Comparison of ENCODE assay signal across 18 cellular contexts in genomic region chr14:101563654-101564443, GRCh38. TPM values are rescaled to one million over a fixed set of nuclear protein-coding genes. Genes with fewer than 3 reads are reported as not detected.
A peak's percentile ranks its signal among the peaks of the same experiment; 100 is the strongest.
DNase-seq lines count a peak whose midpoint lies in the region; TF ChIP-seq lines count a peak whose summit lies in the region.
"Had no signal": no experiment of that assay in that cellular context is flagged by ENCODE, and none has a peak within 500 bp of the region (broad histone marks: within the 10 kb centered on the region; RNA-seq: fewer than 3 reads in every experiment).

No MANE protein-coding gene starts in this region.

- H3K14ac ChIP-seq in H9 (ENCODE audit: insufficient read depth, low read length) (no peak overlapping the region), trophoblast cell (ENCODE audit: low read length) (no peak overlapping the region)

- H3K4me3 ChIP-seq in iPS-18c (ENCODE audit: insufficient read depth, low read depth, low read length) = peak overlapping the region; percentile 53
- peak overlapping the region; percentile 8 for H3K4me3 ChIP-seq in trophoblast cell (ENCODE audit: low read depth, low read length)
- H3K4me3 ChIP-seq: SJCRH30, thoracic aorta had no signal

- no peak overlapping the region for H3T11ph ChIP-seq in H9 (ENCODE audit: low read length)

- H4K91ac ChIP-seq in H9 (ENCODE audit: insufficient read length, low read depth, low read length) (no peak overlapping the region), trophoblast cell (ENCODE audit: low read depth, low read length) (no peak overlapping the region)

- H2BK20ac ChIP-seq in H9 (ENCODE audit: low read depth, low read length, poor library complexity, severe bottlenecking) = no peak overlapping the region

- H3K4me1 Mint-ChIP-seq in H9 = peaks cover 15 to 30% of the 10 kb centered on the region in 2 experiments
- H3K4me1 Mint-ChIP-seq: IgD-negative memory B cell had no signal

- H2AK5ac ChIP-seq in H9 (ENCODE audit: insufficient read length, low read length) (no peak overlapping the region), trophoblast cell (ENCODE audit: low read length) (no peak overlapping the region)

- H3K4me3 Mint-ChIP-seq in H9 = peak overlapping the region; percentile 52 to 73

- no peak overlapping the region for H2AFZ ChIP-seq in H9 (ENCODE audit: low read length)
- H2AFZ ChIP-seq in trophoblast cell (ENCODE audit: insufficient read depth, low read length, poor library complexity) = no peak overlapping the region

- H4K8ac ChIP-seq in H9 (replicated peaks; ENCODE audit: insufficient read length, low read depth, low read length) = no peak overlapping the region
- no peak overlapping the region for H4K8ac ChIP-seq in trophoblast cell (ENCODE audit: low read depth, low read length)

- H3K4me1 ChIP-seq in H9 (ENCODE audit: insufficient read depth, low read length) (no peaks in the 10 kb centered on the region), trophoblast cell (ENCODE audit: control insufficient read depth in 1 of 2, insufficient read depth in 2 of 2, low read length in 2 of 2) (peaks cover 4 to 19% of the 10 kb centered on the region in 2 experiments)
- H3K4me1 ChIP-seq: SJCRH30 had no signal

- no peak overlapping the region for H2BK15ac ChIP-seq in H9 (ENCODE audit: low read depth, low read length)

- H3K27ac Mint-ChIP-seq in H9 = no peak overlapping the region

- H2BK120ac ChIP-seq in H9 (ENCODE audit: low read depth, low read length, poor library complexity, severe bottlenecking) = no peak overlapping the region
- no peak overlapping the region for H2BK120ac ChIP-seq in trophoblast cell (ENCODE audit: insufficient read depth, low read length, poor library complexity)

- peaks cover 91% of the 10 kb centered on the region for H3K27me3 Mint-ChIP-seq in H9 (ENCODE audit: low read depth)

- peaks cover 4 to 9% (median 5%) of the 10 kb centered on the region in 3 experiments; a peak in 6 of 7 replicates for H3K36me3 Mint-ChIP-seq in H9 (ENCODE audit: insufficient read depth in 1 of 3, low read depth in 3 of 3)
- H3K36me3 Mint-ChIP-seq: IgD-negative memory B cell had no signal

- H3K4me2 ChIP-seq in H9 (ENCODE audit: insufficient read depth, insufficient read length, low read length) (peak overlapping the region; percentile 77), trophoblast cell (ENCODE audit: low read length) (peak overlapping the region; percentile 52)

- no peak for TF ChIP-seq CTCF in H9 (conservative IDR thresholded peaks at IDR 0.05)
- no peak for TF ChIP-seq CTCF in GM20000 (IDR thresholded peaks at IDR 0.05; ENCODE audit: extremely low read depth, missing control alignments)

- peaks cover 11% of the 10 kb centered on the region for H3K23me2 ChIP-seq in H9 (ENCODE audit: insufficient read length, low read depth, low read length, poor library complexity, severe bottlenecking)

- no peaks in the 10 kb centered on the region for H3K36me3 ChIP-seq in trophoblast cell (ENCODE audit: control insufficient read depth in 1 of 2, insufficient read depth in 2 of 2, low read length in 2 of 2)
- H3K36me3 ChIP-seq: SJCRH30, thoracic aorta had no signal

- H3K23ac ChIP-seq in H9 (ENCODE audit: insufficient read length, low read depth, low read length) (no peak overlapping the region), trophoblast cell (ENCODE audit: low read length) (no peak overlapping the region)

- H3K9me3 ChIP-seq in H9 (ENCODE audit: control insufficient read depth, low read depth, low read length) (peaks cover 10% of the 10 kb centered on the region), iPS-18c (ENCODE audit: control insufficient read depth, insufficient read depth, low read length) (peaks cover 10% of the 10 kb centered on the region), trophoblast cell (ENCODE audit: insufficient read depth, low read depth, low read length) (peaks cover 17% of the 10 kb centered on the region)
- H3K9me3 ChIP-seq: SJCRH30 had no signal

- H4K5ac ChIP-seq in H9 (ENCODE audit: insufficient read length, low read depth, low read length) = no peak overlapping the region

- H3K56ac ChIP-seq in H9 (ENCODE audit: insufficient read length, low read depth, low read length) = no peak overlapping the region

- peaks cover 19% of the 10 kb centered on the region in 2 experiments for H3K9me3 Mint-ChIP-seq in H9

- H3K4ac ChIP-seq in H9 (ENCODE audit: low read depth, low read length) = no peak overlapping the region
- no peak overlapping the region for H3K4ac ChIP-seq in trophoblast cell (ENCODE audit: low read depth, low read length)

- no CpG with 5 or more reads among the region's 54 CpGs for WGBS in H9 (ENCODE audit: extremely low coverage, insufficient read length, low lambda C conversion rate)
- no CpG with 5 or more reads among the region's 54 CpGs for WGBS in trophoblast cell (ENCODE audit: extremely low coverage, insufficient coverage, insufficient read length)

- H2BK12ac ChIP-seq in H9 (ENCODE audit: insufficient read length, low read depth, low read length) = no peak overlapping the region
- no peak overlapping the region for H2BK12ac ChIP-seq in trophoblast cell (ENCODE audit: low read length)

- no peak overlapping the region for H2BK5ac ChIP-seq in H9 (ENCODE audit: insufficient read length, low read length)
- no peak overlapping the region for H2BK5ac ChIP-seq in trophoblast cell (ENCODE audit: low read depth, low read length, poor library complexity)

- H3K18ac ChIP-seq in H9 (ENCODE audit: insufficient read length, low read depth, low read length) (no peak overlapping the region), trophoblast cell (ENCODE audit: low read length) (no peak overlapping the region)

- peaks cover 81% of the 10 kb centered on the region for H3K27me3 ChIP-seq in H9 (ENCODE audit: insufficient read depth, low read length)
- H3K27me3 ChIP-seq in trophoblast cell (ENCODE audit: insufficient read depth, low read length) = peaks cover 41% of the 10 kb centered on the region
- H3K27me3 ChIP-seq: SJCRH30 had no signal

- H3K9ac ChIP-seq in H9 (ENCODE audit: extremely low read depth, insufficient read length, low read length) (no peak overlapping the region), trophoblast cell (ENCODE audit: low read length) (no peak overlapping the region)

- no peak overlapping the region for H4K12ac ChIP-seq in trophoblast cell (ENCODE audit: low read depth, low read length)

- DNase-seq in H9 (peak; percentile 68), NCI-H748 treated with DMSO at 0.1 percent for 48 hours (lab: John Stamatoyannopoulos, UW) (peak; percentile 38), trophoblast cell (no peak), GM20000 (ENCODE audit: low spot score) (no peak), HCEC 1CT (no peak), NCI-H1436 treated with DMSO at 0.1 percent for 48 hours (lab: John Stamatoyannopoulos, UW) (no peak)
- DNase-seq in activated CD4-positive, alpha-beta T cell treated with anti-CD3 and anti-CD28 coated beads, Interleukin-2, amount 50 U/mL, for 48 hours = no peak
- DNase-seq: activated CD4-positive, CD25-positive, alpha-beta regulatory T cell treated with anti-CD3 and anti-CD28 coated beads, Interleukin-2, amount 50 U/mL, for 72 hours; AML-193; anterior cingulate cortex; midbrain; SJCRH30; stimulated activated CD4-positive, alpha-beta T cell treated with anti-CD3 and anti-CD28 coated beads, Interleukin-4, amount 100 ng/mL, for 4 hours; T-helper 9 cell had no signal

- no peaks in the 10 kb centered on the region for H3K79me2 ChIP-seq in H9 (ENCODE audit: insufficient read depth, low read length)
- peaks cover 9% of the 10 kb centered on the region for H3K79me2 ChIP-seq in trophoblast cell (ENCODE audit: control insufficient read depth, insufficient read depth, low read length, poor library complexity)

- peaks cover 2% of the 10 kb centered on the region for H4K20me1 ChIP-seq in H9 (ENCODE audit: control insufficient read depth, insufficient read depth, insufficient read length)

- no peak overlapping the region for H3K27ac ChIP-seq in H9 (ENCODE audit: insufficient read length, low read depth, low read length)
- no peak overlapping the region for H3K27ac ChIP-seq in trophoblast cell (ENCODE audit: low read depth, low read length)
- H3K27ac ChIP-seq: SJCRH30, thoracic aorta had no signal

- H3K79me1 ChIP-seq in H9 (ENCODE audit: insufficient read depth, low read depth, low read length, poor library complexity, severe bottlenecking) = no peaks in the 10 kb centered on the region
- peaks cover 9% of the 10 kb centered on the region for H3K79me1 ChIP-seq in trophoblast cell (ENCODE audit: low read length)

RNA-seq across cellular contexts. Expression of gene DIO3, which starts 2.6 kb away (rescaled TPM):
- total RNA-seq in H9 (2021) = 0.20 TPM in 1 of 2 replicates, not detected in the other
- 106 and 119 TPM in 2 replicates for polyA plus RNA-seq in trophoblast cell (2013)
- total RNA-seq: SJCRH30 had no signal
- polyA plus RNA-seq: IgD-negative memory B cell, keratinocyte had no signal

Comparison
In these comparisons a context has a peak if more than half of its experiments do, and no peak if none do; other contexts are left out.
1. DNase-seq: peak in H9 (single experiment) and NCI-H748 treated with DMSO at 0.1 percent for 48 hours (single experiment); none in trophoblast cell (0 of 2), GM20000 (single experiment), HCEC 1CT (single experiment), activated CD4-positive, alpha-beta T cell treated with anti-CD3 and anti-CD28 coated beads, Interleukin-2, amount 50 U/mL, for 48 hours (0 of 2) and NCI-H1436 treated with DMSO at 0.1 percent for 48 hours (single experiment).